In the genomic region with DNA sequence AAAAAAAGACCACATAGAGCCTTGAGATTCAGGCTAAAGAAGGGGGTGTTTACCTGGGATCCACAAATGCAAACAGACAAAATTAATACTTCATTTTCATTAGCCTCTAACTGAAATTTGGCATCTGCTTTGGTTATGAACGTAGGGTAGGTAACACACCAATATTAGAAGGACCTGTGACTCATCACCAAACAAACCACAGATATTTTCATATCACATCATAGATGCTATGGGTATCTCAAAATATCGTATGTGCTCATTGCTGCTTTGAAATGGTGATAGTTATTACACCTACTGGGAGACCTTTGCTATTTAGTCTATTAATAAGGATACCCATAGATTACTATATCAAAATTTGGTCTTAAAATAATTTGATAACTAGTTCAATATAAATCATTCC, we compare ENCODE assay signal across 23 cellular contexts.
DNase-seq lines count a peak whose midpoint lies in the region; ATAC-seq, FAIRE-seq and TF ChIP-seq lines count a peak whose summit lies in the region.
"Had no signal": no experiment of that assay in that cellular context is flagged by ENCODE, and none has a peak within 500 bp of the region (broad histone marks: within the 10 kb centered on the region; RNA-seq: fewer than 3 reads in every experiment).

No MANE protein-coding gene starts in this region.

- no peaks in the 10 kb centered on the region for H3K27me3 ChIP-seq in astrocyte (ENCODE audit: insufficient read depth, low read length)
- H3K27me3 ChIP-seq: colonic mucosa, heart right ventricle had no signal

- H3K4me1 Mint-ChIP-seq in activated naive CD8-positive, alpha-beta T cell (ENCODE audit: low read depth), result peaks cover 33% of the 10 kb centered on the region
- peaks cover 24% of the 10 kb centered on the region for H3K4me1 Mint-ChIP-seq in activated naive CD8-positive, alpha-beta T cell treated with anti-CD3 and anti-CD28 coated beads for 36 hours
- peaks cover 5% of the 10 kb centered on the region for H3K4me1 Mint-ChIP-seq in astrocyte (ENCODE audit: low read depth, unreplicated experiment)
- H3K4me1 Mint-ChIP-seq in stimulated activated naive CD8-positive, alpha-beta T cell treated with anti-CD3 and anti-CD28 coated beads, Interleukin-15, amount 100 ng/mL, for 72 hours, result peaks cover 29% of the 10 kb centered on the region
- peaks cover 12% of the 10 kb centered on the region for H3K4me1 Mint-ChIP-seq in osteocyte (ENCODE audit: unreplicated experiment)

- H3K4me1 ChIP-seq in astrocyte (ENCODE audit: insufficient read depth, low read length), result peaks cover 10% of the 10 kb centered on the region
- H3K4me1 ChIP-seq: colonic mucosa had no signal

- TF ChIP-seq CTCF in astrocyte (IDR thresholded peaks at IDR 0.05; ENCODE audit: insufficient read depth, low read depth, low read length) (no peak), osteocyte (IDR thresholded peaks at IDR 0.05) (no peak)

- no peak for DNase-seq in activated naive CD8-positive, alpha-beta T cell treated with anti-CD3 and anti-CD28 coated beads for 36 hours
- DNase-seq in HCEC 1CT (peak; percentile 20), astrocyte (ENCODE audit: low read depth) (no peak), NCI-H128 (lab: John Stamatoyannopoulos, UW; ENCODE audit: unreplicated experiment) (no peak), KG1 (lab: John Stamatoyannopoulos, UW) (no peak), osteocyte (ENCODE audit: extremely low spot score, unreplicated experiment) (no peak)
- DNase-seq in stimulated activated naive CD8-positive, alpha-beta T cell treated with anti-CD3 and anti-CD28 coated beads, Interleukin-15, amount 100 ng/mL, for 72 hours, result no peak
- DNase-seq: ACHN; activated CD4-positive, alpha-beta T cell treated with anti-CD3 and anti-CD28 coated beads for 4 hours; activated naive CD4-positive, alpha-beta T cell treated with anti-CD3 and anti-CD28 coated beads, Interleukin-2, amount 50 U/mL, for 16 hours; activated T-cell treated with anti-CD3 and anti-CD28 coated beads for 4 hours; colonic mucosa; heart right ventricle; NCI-H187; occipital lobe; retina; stimulated activated CD4-positive, alpha-beta T cell treated with anti-CD3 and anti-CD28 coated beads, Interleukin-12 subunit alpha, Interleukin-12 subunit beta, amount 100 ng/mL, for 4 hours; stimulated activated CD8-positive, alpha-beta memory T cell treated with anti-CD3 and anti-CD28 coated beads, Interleukin-4, amount 100 ng/mL, for 48 hours had no signal

- H2AFZ ChIP-seq in astrocyte (ENCODE audit: low read depth, low read length), result no peak overlapping the region

- H3K9me3 Mint-ChIP-seq in activated naive CD8-positive, alpha-beta T cell (ENCODE audit: low read depth), result no peaks in the 10 kb centered on the region
- H3K9me3 Mint-ChIP-seq in activated naive CD8-positive, alpha-beta T cell treated with anti-CD3 and anti-CD28 coated beads for 36 hours, result no peaks in the 10 kb centered on the region
- no peaks in the 10 kb centered on the region for H3K9me3 Mint-ChIP-seq in astrocyte (ENCODE audit: unreplicated experiment)
- H3K9me3 Mint-ChIP-seq in stimulated activated naive CD8-positive, alpha-beta T cell treated with anti-CD3 and anti-CD28 coated beads, Interleukin-15, amount 100 ng/mL, for 72 hours, result no peaks in the 10 kb centered on the region
- H3K9me3 Mint-ChIP-seq in osteocyte (ENCODE audit: unreplicated experiment), result peaks cover 16% of the 10 kb centered on the region

- peaks cover 15% of the 10 kb centered on the region for H3K36me3 Mint-ChIP-seq in activated naive CD8-positive, alpha-beta T cell
- peaks cover 31% of the 10 kb centered on the region for H3K36me3 Mint-ChIP-seq in activated naive CD8-positive, alpha-beta T cell treated with anti-CD3 and anti-CD28 coated beads for 36 hours
- H3K36me3 Mint-ChIP-seq in astrocyte (ENCODE audit: low read depth, unreplicated experiment) (peaks cover 8% of the 10 kb centered on the region), osteocyte (ENCODE audit: unreplicated experiment) (peaks cover 4% of the 10 kb centered on the region)

- no peaks in the 10 kb centered on the region for H3K79me2 ChIP-seq in astrocyte (ENCODE audit: insufficient read depth, low read length)

- no peaks in the 10 kb centered on the region for H3K27me3 Mint-ChIP-seq in activated naive CD8-positive, alpha-beta T cell
- no peaks in the 10 kb centered on the region for H3K27me3 Mint-ChIP-seq in activated naive CD8-positive, alpha-beta T cell treated with anti-CD3 and anti-CD28 coated beads for 36 hours
- H3K27me3 Mint-ChIP-seq in astrocyte (ENCODE audit: low read depth, unreplicated experiment), result no peaks in the 10 kb centered on the region
- no peaks in the 10 kb centered on the region for H3K27me3 Mint-ChIP-seq in stimulated activated naive CD8-positive, alpha-beta T cell treated with anti-CD3 and anti-CD28 coated beads, Interleukin-15, amount 100 ng/mL, for 72 hours
- no peaks in the 10 kb centered on the region for H3K27me3 Mint-ChIP-seq in osteocyte (ENCODE audit: unreplicated experiment)

- H3K9me3 ChIP-seq in astrocyte (ENCODE audit: insufficient read depth, low read depth, low read length), result no peaks in the 10 kb centered on the region
- H3K9me3 ChIP-seq: colonic mucosa, heart right ventricle had no signal

- no peak overlapping the region for H3K4me3 ChIP-seq in astrocyte (ENCODE audit: insufficient read depth, low read depth, low read length)
- H3K4me3 ChIP-seq: colonic mucosa, heart right ventricle, K562 had no signal

- peak overlapping the region; percentile 6 for H3K27ac Mint-ChIP-seq in activated naive CD8-positive, alpha-beta T cell
- H3K27ac Mint-ChIP-seq in activated naive CD8-positive, alpha-beta T cell treated with anti-CD3 and anti-CD28 coated beads for 36 hours, result no peak overlapping the region
- H3K27ac Mint-ChIP-seq in astrocyte (ENCODE audit: unreplicated experiment) (no peak overlapping the region), osteocyte (ENCODE audit: unreplicated experiment) (no peak overlapping the region)
- no peak overlapping the region for H3K27ac Mint-ChIP-seq in stimulated activated naive CD8-positive, alpha-beta T cell treated with anti-CD3 and anti-CD28 coated beads, Interleukin-15, amount 100 ng/mL, for 72 hours

- no peak overlapping the region for H3K4me2 ChIP-seq in astrocyte (ENCODE audit: low read length)

- ATAC-seq in stimulated activated naive CD8-positive, alpha-beta T cell treated with anti-CD3 and anti-CD28 coated beads, Interleukin-15, amount 100 ng/mL, for 72 hours, result peak; percentile 99
- ATAC-seq: HCT116, heart right ventricle, K562, SK-N-SH treated with all-trans-retinoic acid at 6 μM for 48 hours had no signal

- peak; percentile 96 for FAIRE-seq in astrocyte (lab: Jason Lieb, UNC)
- FAIRE-seq: endometrium, K562 had no signal

- no peak overlapping the region for H3K27ac ChIP-seq in astrocyte (ENCODE audit: low read depth, low read length)
- H3K27ac ChIP-seq: colonic mucosa, heart right ventricle had no signal

- no peak overlapping the region for H3K9ac ChIP-seq in astrocyte (ENCODE audit: low read length)

- no peaks in the 10 kb centered on the region for H3K36me3 ChIP-seq in astrocyte (ENCODE audit: insufficient read depth, low read length)
- H3K36me3 ChIP-seq: colonic mucosa had no signal

- no peak overlapping the region for H3K4me3 Mint-ChIP-seq in activated naive CD8-positive, alpha-beta T cell
- H3K4me3 Mint-ChIP-seq in activated naive CD8-positive, alpha-beta T cell treated with anti-CD3 and anti-CD28 coated beads for 36 hours, result no peak overlapping the region
- H3K4me3 Mint-ChIP-seq in astrocyte (ENCODE audit: unreplicated experiment) (no peak overlapping the region), osteocyte (ENCODE audit: unreplicated experiment) (no peak overlapping the region)
- no peak overlapping the region for H3K4me3 Mint-ChIP-seq in stimulated activated naive CD8-positive, alpha-beta T cell treated with anti-CD3 and anti-CD28 coated beads, Interleukin-15, amount 100 ng/mL, for 72 hours

- H4K20me1 ChIP-seq in astrocyte (ENCODE audit: insufficient read depth, low read length), result no peaks in the 10 kb centered on the region
